ENCODE assay signal across 22 cellular contexts in the genomic region with DNA sequence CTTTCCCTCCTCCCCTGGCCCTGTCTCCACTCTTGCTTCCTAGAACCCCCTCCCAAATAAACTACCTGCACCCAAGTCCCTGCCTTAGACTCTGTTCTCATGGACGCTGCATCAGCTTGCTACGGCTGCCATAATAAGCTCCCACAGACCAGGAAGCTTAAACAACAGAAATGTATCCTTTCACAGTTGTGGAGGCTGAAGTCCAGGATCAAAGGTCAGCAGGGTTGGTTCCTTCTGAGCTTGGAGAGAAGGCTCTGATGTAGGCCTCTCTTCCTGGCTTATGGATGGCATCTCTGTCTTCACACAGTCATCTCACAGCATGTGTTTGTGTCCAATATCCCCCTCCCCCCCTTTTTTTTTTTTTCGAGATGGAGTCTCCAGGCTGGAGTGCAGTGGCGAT. TPM values are rescaled to one million over a fixed set of nuclear protein-coding genes. Genes with fewer than 3 reads are reported as not detected.
DNase-seq lines count a peak whose midpoint lies in the region; ATAC-seq and TF ChIP-seq lines count a peak whose summit lies in the region.
"Had no signal": no experiment of that assay in that cellular context is flagged by ENCODE, and none has a peak within 500 bp of the region (broad histone marks: within the 10 kb centered on the region; RNA-seq: fewer than 3 reads in every experiment).

No MANE protein-coding gene starts in this region.

- H3K9me3 ChIP-seq in neural progenitor cell (ENCODE audit: low read depth) (no peaks in the 10 kb centered on the region), aorta (ENCODE audit: control insufficient read depth, low read length) (no peaks in the 10 kb centered on the region)
- H3K9me3 ChIP-seq: MG63, SJCRH30 had no signal

- no peak for ATAC-seq in central memory CD8-positive, alpha-beta T cell (replicated peaks; ENCODE audit: extremely low read depth, poor library complexity, severe bottlenecking)
- no peak for ATAC-seq in aorta (ENCODE audit: low FRiP score)
- no peak for ATAC-seq in GM18909 (IDR thresholded peaks at IDR 0.05; ENCODE audit: poor library complexity, unreplicated experiment)

- no peak overlapping the region for H3K4me3 ChIP-seq in neural progenitor cell
- H3K4me3 ChIP-seq in aorta (ENCODE audit: low read length in 2 of 2), result no peak overlapping the region
- H3K4me3 ChIP-seq: GM12878, MG63, SJCRH30 had no signal

- no peak overlapping the region for H2AFZ ChIP-seq in neural progenitor cell (replicated peaks)

- H3K27me3 Mint-ChIP-seq in central memory CD8-positive, alpha-beta T cell, result no peaks in the 10 kb centered on the region
- peaks cover 11% of the 10 kb centered on the region for H3K27me3 Mint-ChIP-seq in neural progenitor cell (ENCODE audit: insufficient read depth, low read depth)
- H3K27me3 Mint-ChIP-seq in activated T-helper 1 cell treated with anti-CD3 and anti-CD28 coated beads, Interleukin-12 subunit alpha, Interleukin-12 subunit beta, Interleukin-2, Interleukin-4 antibody, amounts not matched to agents 30 ng/mL and 10 ng/mL and 1 ng/mL, durations not matched to agents 14 hours and 24 hours and 36 hours (ENCODE audit: insufficient read depth), result no peaks in the 10 kb centered on the region
- H3K27me3 Mint-ChIP-seq: CD4-positive, alpha-beta T cell had no signal

- H3K27me3 ChIP-seq in neural progenitor cell (no peaks in the 10 kb centered on the region), aorta (ENCODE audit: control insufficient read depth in 1 of 2, insufficient read depth in 2 of 2, low read length in 1 of 2) (no peaks in the 10 kb centered on the region)
- H3K27me3 ChIP-seq: MG63, SJCRH30 had no signal

- H3K36me3 ChIP-seq in neural progenitor cell (no peaks in the 10 kb centered on the region), aorta (ENCODE audit: control insufficient read depth in 1 of 2, insufficient read depth in 2 of 2, low read length in 1 of 2) (peaks cover 0 to 5% of the 10 kb centered on the region in 2 donors)
- H3K36me3 ChIP-seq: MG63, SJCRH30 had no signal

- no peaks in the 10 kb centered on the region for H3K79me2 ChIP-seq in neural progenitor cell (ENCODE audit: low read depth)

- DNase-seq in central memory CD8-positive, alpha-beta T cell (ENCODE audit: low spot score in 2 of 2), result no peak
- DNase-seq in iPS-NIHi11 (ENCODE audit: low spot score) (peak; percentile 1), neural progenitor cell (ENCODE audit: low spot score) (no peak), aorta (no peak), DMS53 treated with DMSO at 0.1 percent for 48 hours (lab: John Stamatoyannopoulos, UW; ENCODE audit: unreplicated experiment) (no peak)
- no peak for DNase-seq in activated T-helper 1 cell treated with anti-CD3 and anti-CD28 coated beads, Interleukin-12 subunit alpha, Interleukin-12 subunit beta, Interleukin-2, Interleukin-4 antibody, amounts not matched to agents 30 ng/mL and 10 ng/mL and 1 ng/mL, durations not matched to agents 14 hours and 24 hours and 36 hours (ENCODE audit: low spot score)
- DNase-seq: CD4-positive, alpha-beta T cell; COR-L47; DMS79 treated with DMSO at 0.1 percent for 48 hours; HFFc6; Kasumi-1; MG63; NCI-H1417; NCI-H1694 treated with DMSO at 0.1 percent for 48 hours; NCI-H2081 treated with DMSO at 0.1 percent for 48 hours; NCI-H2171 treated with DMSO at 0.1 percent for 48 hours; NCI-H526; SJCRH30 had no signal

- peaks cover 30% of the 10 kb centered on the region for H3K4me1 ChIP-seq in neural progenitor cell
- H3K4me1 ChIP-seq in aorta (ENCODE audit: control insufficient read depth in 1 of 2, insufficient read depth in 2 of 2, low read length in 2 of 2), result no peaks in the 10 kb centered on the region
- H3K4me1 ChIP-seq: SJCRH30 had no signal

- intact Hi-C loops in aorta (cut with DNase I), result loop anchor here (10.0 kb wide), 2 partner anchors 354 to 364 kb away; no protein-coding TSS in a partner anchor
- intact Hi-C loops in activated T-helper 1 cell treated with anti-CD3 and anti-CD28 coated beads, Interleukin-12 subunit alpha, Interleukin-12 subunit beta, Interleukin-2, Interleukin-4 antibody, amounts not matched to agents 30 ng/mL and 10 ng/mL and 1 ng/mL, durations not matched to agents 14 hours and 24 hours and 36 hours (cut with micrococcal nuclease), result no loop called here

- no peaks in the 10 kb centered on the region for H3K9me3 Mint-ChIP-seq in central memory CD8-positive, alpha-beta T cell
- peaks cover 7% of the 10 kb centered on the region for H3K9me3 Mint-ChIP-seq in neural progenitor cell
- H3K9me3 Mint-ChIP-seq in activated T-helper 1 cell treated with anti-CD3 and anti-CD28 coated beads, Interleukin-12 subunit alpha, Interleukin-12 subunit beta, Interleukin-2, Interleukin-4 antibody, amounts not matched to agents 30 ng/mL and 10 ng/mL and 1 ng/mL, durations not matched to agents 14 hours and 24 hours and 36 hours, result no peaks in the 10 kb centered on the region
- H3K9me3 Mint-ChIP-seq: CD4-positive, alpha-beta T cell; H9; HFFc6 had no signal

- peaks cover 23% of the 10 kb centered on the region for H3F3A ChIP-seq in neural progenitor cell (ENCODE audit: low read depth)

- peak overlapping the region; percentile 26 for H3K27ac Mint-ChIP-seq in central memory CD8-positive, alpha-beta T cell (ENCODE audit: low read depth)
- peak overlapping the region; percentile 26 for H3K27ac Mint-ChIP-seq in neural progenitor cell
- no peak overlapping the region for H3K27ac Mint-ChIP-seq in activated T-helper 1 cell treated with anti-CD3 and anti-CD28 coated beads, Interleukin-12 subunit alpha, Interleukin-12 subunit beta, Interleukin-2, Interleukin-4 antibody, amounts not matched to agents 30 ng/mL and 10 ng/mL and 1 ng/mL, durations not matched to agents 14 hours and 24 hours and 36 hours
- H3K27ac Mint-ChIP-seq: CD4-positive, alpha-beta T cell; HFFc6 had no signal

- H3K27ac ChIP-seq in neural progenitor cell, result no peak overlapping the region
- no peak overlapping the region for H3K27ac ChIP-seq in aorta (ENCODE audit: low read depth in 1 of 2, low read length in 2 of 2)
- H3K27ac ChIP-seq: HL-60, SJCRH30 had no signal

- peaks cover 10% of the 10 kb centered on the region for H3K4me1 Mint-ChIP-seq in central memory CD8-positive, alpha-beta T cell
- peaks cover 47% of the 10 kb centered on the region for H3K4me1 Mint-ChIP-seq in neural progenitor cell
- peaks cover 7% of the 10 kb centered on the region for H3K4me1 Mint-ChIP-seq in activated T-helper 1 cell treated with anti-CD3 and anti-CD28 coated beads, Interleukin-12 subunit alpha, Interleukin-12 subunit beta, Interleukin-2, Interleukin-4 antibody, amounts not matched to agents 30 ng/mL and 10 ng/mL and 1 ng/mL, durations not matched to agents 14 hours and 24 hours and 36 hours (ENCODE audit: low read depth)

- TF ChIP-seq CTCF in neural progenitor cell (IDR thresholded peaks at IDR 0.05), result no peak

- peaks cover 9% of the 10 kb centered on the region for H3K36me3 Mint-ChIP-seq in central memory CD8-positive, alpha-beta T cell (ENCODE audit: insufficient read depth)
- no peaks in the 10 kb centered on the region for H3K36me3 Mint-ChIP-seq in neural progenitor cell
- no peaks in the 10 kb centered on the region for H3K36me3 Mint-ChIP-seq in activated T-helper 1 cell treated with anti-CD3 and anti-CD28 coated beads, Interleukin-12 subunit alpha, Interleukin-12 subunit beta, Interleukin-2, Interleukin-4 antibody, amounts not matched to agents 30 ng/mL and 10 ng/mL and 1 ng/mL, durations not matched to agents 14 hours and 24 hours and 36 hours (ENCODE audit: low read depth)

- peaks cover 8% of the 10 kb centered on the region for H4K20me1 ChIP-seq in neural progenitor cell (ENCODE audit: low read depth)

- no peak overlapping the region for H3K4me2 ChIP-seq in neural progenitor cell

- no peak overlapping the region for H3K4me3 Mint-ChIP-seq in central memory CD8-positive, alpha-beta T cell
- no peak overlapping the region for H3K4me3 Mint-ChIP-seq in neural progenitor cell
- H3K4me3 Mint-ChIP-seq in activated T-helper 1 cell treated with anti-CD3 and anti-CD28 coated beads, Interleukin-12 subunit alpha, Interleukin-12 subunit beta, Interleukin-2, Interleukin-4 antibody, amounts not matched to agents 30 ng/mL and 10 ng/mL and 1 ng/mL, durations not matched to agents 14 hours and 24 hours and 36 hours, result no peak overlapping the region
- H3K4me3 Mint-ChIP-seq: CD4-positive, alpha-beta T cell; H9; HFFc6 had no signal

- WGBS in aorta, 2 donors, result 85 to 93% methylated on average over 4 of the region's 4 CpGs

- H3K9ac ChIP-seq in neural progenitor cell, result no peak overlapping the region

RNA-seq across cellular contexts. Expression of gene CBX7, which starts 23.4 kb away (rescaled TPM):
- 0.71 and 7.7 TPM in 2 replicates for total RNA-seq in neural progenitor cell (ENCODE audit: low replicate concordance)
- total RNA-seq in aorta, result 10 to 100 TPM; 90.5 to 93.4 TPM
- polyA plus RNA-seq in aorta, result 100 to 1,000 TPM in 1 of 2 donors, 10 to 100 TPM in 1; 74.8 to 110 TPM
- 12.7 and 13.8 TPM in 2 replicates for total RNA-seq in activated T-helper 1 cell treated with anti-CD3 and anti-CD28 coated beads, Interleukin-12 subunit alpha, Interleukin-12 subunit beta, Interleukin-2, Interleukin-4 antibody, amounts not matched to agents 30 ng/mL and 10 ng/mL and 1 ng/mL, durations not matched to agents 14 hours and 24 hours and 36 hours

RNA-seq across cellular contexts. Expression of gene APOBEC3H, which starts 32.0 kb away (rescaled TPM):
- total RNA-seq in neural progenitor cell (ENCODE audit: low replicate concordance) (0.87 and 1.4 TPM in 2 replicates), aorta (not detected)
- polyA plus RNA-seq in aorta, result not detected
- total RNA-seq in activated T-helper 1 cell treated with anti-CD3 and anti-CD28 coated beads, Interleukin-12 subunit alpha, Interleukin-12 subunit beta, Interleukin-2, Interleukin-4 antibody, amounts not matched to agents 30 ng/mL and 10 ng/mL and 1 ng/mL, durations not matched to agents 14 hours and 24 hours and 36 hours, result 5.0 and 7.4 TPM in 2 replicates
- total RNA-seq: SJCRH30 had no signal

RNA-seq across cellular contexts. Expression of gene APOBEC3G, which starts 52.0 kb away (rescaled TPM):
- total RNA-seq in neural progenitor cell (ENCODE audit: low replicate concordance) (0.30 and 0.90 TPM in 2 replicates), aorta (1 to 10 TPM; 7.0 to 9.5 TPM)
- polyA plus RNA-seq in aorta, result 10 to 100 TPM in 1 of 2 donors, 1 to 10 TPM in 1; 6.3 to 10.1 TPM
- total RNA-seq in activated T-helper 1 cell treated with anti-CD3 and anti-CD28 coated beads, Interleukin-12 subunit alpha, Interleukin-12 subunit beta, Interleukin-2, Interleukin-4 antibody, amounts not matched to agents 30 ng/mL and 10 ng/mL and 1 ng/mL, durations not matched to agents 14 hours and 24 hours and 36 hours, result 53.7 and 56.7 TPM in 2 replicates
- total RNA-seq: SJCRH30 had no signal
